In genomic region chr6:43038727-43039126, GRCh38 we compare ENCODE assay signal across 21 cellular contexts. TPM values are rescaled to one million over a fixed set of nuclear protein-coding genes. Genes with fewer than 3 reads are reported as not detected.
DNase-seq lines count a peak whose midpoint lies in the region; ATAC-seq, FAIRE-seq and TF ChIP-seq lines count a peak whose summit lies in the region.
"Had no signal": no experiment of that assay in that cellular context is flagged by ENCODE, and none has a peak within 500 bp of the region (broad histone marks: within the 10 kb centered on the region; RNA-seq: fewer than 3 reads in every experiment).

No MANE protein-coding gene starts in this region.

- H3K4me1 ChIP-seq in HepG2 (ENCODE audit: insufficient read depth, low read length), result peaks cover 12% of the 10 kb centered on the region
- H3K4me1 ChIP-seq in right lobe of liver, result peaks cover 0 to 11% (median 0%) of the 10 kb centered on the region in 4 donors
- H3K4me1 ChIP-seq: A549, Caco-2 had no signal

- no peaks in the 10 kb centered on the region for H3K9me3 Mint-ChIP-seq in T-helper 2 cell treated with Interferon-gamma antibody and Interleukin-4, amounts not matched to agents 5 μg/mL and 100 μg/mL, for 36 hours
- H3K9me3 Mint-ChIP-seq in endothelial cell (ENCODE audit: unreplicated experiment), result no peaks in the 10 kb centered on the region
- no peaks in the 10 kb centered on the region for H3K9me3 Mint-ChIP-seq in activated naive CD4-positive, alpha-beta T cell treated with anti-CD3 and anti-CD28 coated beads, Interleukin-2, amount 50 U/mL, for 72 hours
- H3K9me3 Mint-ChIP-seq in stimulated activated memory B cell treated with anti-CD40 and anti-IgM and Interleukin-4, amounts not matched to agents 10 μg/mL and 1 μg/mL and 100 μg/mL, for 72 hours, result no peaks in the 10 kb centered on the region
- H3K9me3 Mint-ChIP-seq: CD4-positive, alpha-beta T cell had no signal

- TF ChIP-seq RAD21 in HepG2 (CRISPR knock-in tag; IDR thresholded peaks at IDR 0.05), result no peak

- TF ChIP-seq CTCF in HepG2 (CRISPR knock-in tag; IDR thresholded peaks at IDR 0.05), result no peak
- no peak for TF ChIP-seq CTCF in right lobe of liver (IDR thresholded peaks at IDR 0.05)
- no peak for TF ChIP-seq CTCF in endothelial cell (IDR thresholded peaks at IDR 0.05; ENCODE audit: unreplicated experiment)

- H3K36me3 ChIP-seq in HepG2 (replicated peaks in 1 of 2; ENCODE audit: control insufficient read depth in 1 of 2, insufficient read depth in 2 of 2, low read length in 2 of 2) (peaks cover 41 to 66% of the 10 kb centered on the region in 2 experiments), right lobe of liver (peaks cover 0 to 22% (median 14%) of the 10 kb centered on the region in 4 donors)

- TF ChIP-seq EP300 in HepG2 (IDR thresholded peaks at IDR 0.05; ENCODE audit: low read depth in 2 of 2, low read length in 2 of 2), result no peak
- no peak for TF ChIP-seq EP300 in HepG2 (CRISPR knock-in tag; IDR thresholded peaks at IDR 0.05; ENCODE audit: borderline replicate concordance)

- no peak for FAIRE-seq in HepG2 (lab: Jason Lieb, UNC)
- FAIRE-seq: A549, D721Med, G401.6, GM12891, GM19239 had no signal

- H3K4me3 ChIP-seq in HepG2 (replicated peaks in 1 of 3; ENCODE audit: insufficient read depth in 1 of 3, low read depth in 2 of 3, low read length in 3 of 3) (no peak overlapping the region), right lobe of liver (no peak overlapping the region)
- H3K4me3 ChIP-seq: A549, GM23248 had no signal

- peak overlapping the region; percentile 27 for H3K27ac Mint-ChIP-seq in T-helper 2 cell treated with Interferon-gamma antibody and Interleukin-4, amounts not matched to agents 5 μg/mL and 100 μg/mL, for 36 hours
- peak overlapping the region; percentile 36 for H3K27ac Mint-ChIP-seq in endothelial cell (ENCODE audit: unreplicated experiment)
- peak overlapping the region in 1 of 2 donors; percentile 88 for H3K27ac Mint-ChIP-seq in activated naive CD4-positive, alpha-beta T cell treated with anti-CD3 and anti-CD28 coated beads, Interleukin-2, amount 50 U/mL, for 72 hours
- H3K27ac Mint-ChIP-seq in stimulated activated memory B cell treated with anti-CD40 and anti-IgM and Interleukin-4, amounts not matched to agents 10 μg/mL and 1 μg/mL and 100 μg/mL, for 72 hours, result no peak overlapping the region
- H3K27ac Mint-ChIP-seq: CD4-positive, alpha-beta T cell had no signal

- peaks cover 2% of the 10 kb centered on the region for H3K4me1 Mint-ChIP-seq in T-helper 2 cell treated with Interferon-gamma antibody and Interleukin-4, amounts not matched to agents 5 μg/mL and 100 μg/mL, for 36 hours (ENCODE audit: low read depth)
- H3K4me1 Mint-ChIP-seq in endothelial cell (ENCODE audit: unreplicated experiment), result no peaks in the 10 kb centered on the region
- H3K4me1 Mint-ChIP-seq in stimulated activated memory B cell treated with anti-CD40 and anti-IgM and Interleukin-4, amounts not matched to agents 10 μg/mL and 1 μg/mL and 100 μg/mL, for 72 hours, result peaks cover 5% of the 10 kb centered on the region

- no peak overlapping the region for H3K4me2 ChIP-seq in HepG2 (ENCODE audit: low read depth, low read length)
- H3K4me2 ChIP-seq: A549 had no signal

- CTCF ChIA-PET in HepG2 (lab: Yijun Ruan, JAX; ENCODE audit: low intra/inter-chr PET ratio, low total read pairs), result no interaction called here

- H3K79me2 ChIP-seq in HepG2 (ENCODE audit: insufficient read depth, low read length), result no peaks in the 10 kb centered on the region

- H3K27me3 ChIP-seq in HepG2 (ENCODE audit: control insufficient read depth in 1 of 2, insufficient read depth in 2 of 2, low read length in 2 of 2) (no peaks in the 10 kb centered on the region), right lobe of liver (no peaks in the 10 kb centered on the region)

- peaks cover 3% of the 10 kb centered on the region; the same call in 1 of the 2 replicates for H4K20me1 ChIP-seq in HepG2 (ENCODE audit: insufficient read depth, low read length)

- no peaks in the 10 kb centered on the region for H3K27me3 Mint-ChIP-seq in T-helper 2 cell treated with Interferon-gamma antibody and Interleukin-4, amounts not matched to agents 5 μg/mL and 100 μg/mL, for 36 hours (ENCODE audit: low read depth)
- H3K27me3 Mint-ChIP-seq in endothelial cell (ENCODE audit: unreplicated experiment), result peaks cover 5% of the 10 kb centered on the region
- H3K27me3 Mint-ChIP-seq in stimulated activated memory B cell treated with anti-CD40 and anti-IgM and Interleukin-4, amounts not matched to agents 10 μg/mL and 1 μg/mL and 100 μg/mL, for 72 hours, result no peaks in the 10 kb centered on the region
- H3K27me3 Mint-ChIP-seq: CD4-positive, alpha-beta T cell had no signal

- intact Hi-C loops in HepG2 (cut with micrococcal nuclease; ENCODE audit: unreplicated experiment) (no loop called here), right lobe of liver (cut with DNase I) (no loop called here)

- no peak for DNase-seq in T-helper 2 cell treated with Interferon-gamma antibody and Interleukin-4, amounts not matched to agents 5 μg/mL and 100 μg/mL, for 36 hours (ENCODE audit: low spot score)
- DNase-seq in T-helper 2 cell (no peak), HepG2 (ENCODE audit: low spot score) (no peak), right lobe of liver (no peak), endothelial cell (ENCODE audit: low spot score) (no peak)
- no peak for DNase-seq in activated naive CD4-positive, alpha-beta T cell treated with anti-CD3 and anti-CD28 coated beads, Interleukin-2, amount 50 U/mL, for 72 hours (ENCODE audit: low spot score in 2 of 2)
- DNase-seq: AML-193; Caco-2; CD4-positive, alpha-beta T cell; GM23248; HCEC 1CT had no signal

- in situ Hi-C loops in HepG2 (cut with HindIII; ENCODE audit: extremely low pct_ligation_motif_present, low pct_unique_long_range_greater_than_20kb), result no loop called here

- no peak overlapping the region for H3K9ac ChIP-seq in HepG2 (ENCODE audit: insufficient read depth, low read depth, low read length)
- H3K9ac ChIP-seq: GM23248 had no signal

- H3K36me3 Mint-ChIP-seq in T-helper 2 cell treated with Interferon-gamma antibody and Interleukin-4, amounts not matched to agents 5 μg/mL and 100 μg/mL, for 36 hours (ENCODE audit: low read depth), result peaks cover 37% of the 10 kb centered on the region
- H3K36me3 Mint-ChIP-seq in endothelial cell (ENCODE audit: low read depth, unreplicated experiment), result peaks cover 38% of the 10 kb centered on the region
- H3K36me3 Mint-ChIP-seq in activated naive CD4-positive, alpha-beta T cell treated with anti-CD3 and anti-CD28 coated beads, Interleukin-2, amount 50 U/mL, for 72 hours, result no peaks in the 10 kb centered on the region
- peaks cover 67% of the 10 kb centered on the region for H3K36me3 Mint-ChIP-seq in stimulated activated memory B cell treated with anti-CD40 and anti-IgM and Interleukin-4, amounts not matched to agents 10 μg/mL and 1 μg/mL and 100 μg/mL, for 72 hours

- 93% methylated on average over 9 of the region's 9 CpGs for WGBS in HepG2 (ENCODE audit: low lambda C conversion rate)
- 81% methylated on average over 3 of the region's 9 CpGs for WGBS in right lobe of liver (ENCODE audit: insufficient coverage, low coverage, low lambda C conversion rate, missing lambda C conversion rate)

- ATAC-seq in HepG2 (no peak), right lobe of liver (no peak), GM21717 (IDR thresholded peaks at IDR 0.05; ENCODE audit: unreplicated experiment) (no peak)
- no peak for ATAC-seq in activated naive CD4-positive, alpha-beta T cell treated with anti-CD3 and anti-CD28 coated beads, Interleukin-2, amount 50 U/mL, for 72 hours
- ATAC-seq in stimulated activated memory B cell treated with anti-CD40 and anti-IgM and Interleukin-4, amounts not matched to agents 10 μg/mL and 1 μg/mL and 100 μg/mL, for 72 hours, result no peak

- H2AFZ ChIP-seq in HepG2 (ENCODE audit: low read length), result no peak overlapping the region
- H2AFZ ChIP-seq: GM23248 had no signal

- no peak overlapping the region for H3K4me3 Mint-ChIP-seq in T-helper 2 cell treated with Interferon-gamma antibody and Interleukin-4, amounts not matched to agents 5 μg/mL and 100 μg/mL, for 36 hours
- no peak overlapping the region for H3K4me3 Mint-ChIP-seq in endothelial cell (ENCODE audit: unreplicated experiment)
- H3K4me3 Mint-ChIP-seq in stimulated activated memory B cell treated with anti-CD40 and anti-IgM and Interleukin-4, amounts not matched to agents 10 μg/mL and 1 μg/mL and 100 μg/mL, for 72 hours, result no peak overlapping the region
- H3K4me3 Mint-ChIP-seq: CD4-positive, alpha-beta T cell had no signal

- no peaks in the 10 kb centered on the region for H3K9me3 ChIP-seq in HepG2 (ENCODE audit: low read length)
- H3K9me3 ChIP-seq in right lobe of liver, result no peaks in the 10 kb centered on the region
- H3K9me3 ChIP-seq: A549, Caco-2 had no signal

- POLR2A ChIA-PET in HepG2 (lab: Yijun Ruan, JAX), result interaction anchor here (0.9 to 1.2 kb wide), 2 partner anchors 9 to 68 kb away, joined by 3 to 4 read pairs; no protein-coding TSS in a partner anchor

- no peak for TF ChIP-seq POLR2A in HepG2 (IDR thresholded peaks at IDR 0.05; ENCODE audit: insufficient read depth in 1 of 2, low read depth in 2 of 2, low read length in 2 of 2)
- TF ChIP-seq POLR2A in right lobe of liver (IDR thresholded peaks at IDR 0.05), result no peak

- no TSS peak for BruUV-seq in HepG2 (replicated peaks; lab: Mats Ljungman, UMichigan)

- H3K27ac ChIP-seq in HepG2 (ENCODE audit: extremely low read length, insufficient read depth, low read length) (no peak overlapping the region), right lobe of liver (no peak overlapping the region)
- H3K27ac ChIP-seq: 22Rv1, A549, C4-2B, GM23248, HL-60 had no signal

RNA-seq across cellular contexts. Expression of gene CUL7, which starts 14.9 kb away (rescaled TPM):
- total RNA-seq in HepG2 (2016; rRNA removed; fragmentation: Illumina TruSeq; extraction: Trizol), result 30.7 and 32.0 TPM in 2 replicates
- total RNA-seq in HepG2 (2016; cell fraction: cytosol; rRNA removed; fragmentation: Illumina TruSeq; extraction: Trizol; ENCODE audit: low read depth), result 1.6 and 2.2 TPM in 2 replicates
- 27.3 and 31.2 TPM in 2 replicates for total RNA-seq in HepG2 (2016; cell fraction: insoluble cytoplasmic fraction; rRNA removed; fragmentation: Illumina TruSeq; extraction: Trizol)
- total RNA-seq in HepG2 (2016; cell fraction: membrane; rRNA removed; fragmentation: Illumina TruSeq; extraction: Trizol), result 5.8 and 6.7 TPM in 2 replicates
- 34.6 and 35.9 TPM in 2 replicates for total RNA-seq in HepG2 (2016; cell fraction: nucleus; rRNA removed; fragmentation: Illumina TruSeq; extraction: Trizol)
- 60.7 and 79.4 TPM in 2 replicates for polyA plus RNA-seq in HepG2 (2011; rRNA removed)
- 38.0 and 49.6 TPM in 2 replicates for polyA plus RNA-seq in HepG2 (2011; cell fraction: cytosol; rRNA removed)
- polyA plus RNA-seq in HepG2 (2011; cell fraction: nucleus; rRNA removed), result 221 and 265 TPM in 2 replicates
- 36.5 and 41.4 TPM in 2 replicates for polyA plus RNA-seq in HepG2 (2012)
- 1.1 and 1.4 TPM in 2 replicates for polyA plus RNA-seq in HepG2 (2016; cell fraction: cytosol; fragmentation: Illumina TruSeq; extraction: Trizol; ENCODE audit: low read depth)
- 16.9 and 21.5 TPM in 2 replicates for polyA plus RNA-seq in HepG2 (2016; cell fraction: insoluble cytoplasmic fraction; fragmentation: Illumina TruSeq; extraction: Trizol; ENCODE audit: low read depth)
- 2.2 and 2.7 TPM in 2 replicates for polyA plus RNA-seq in HepG2 (2016; cell fraction: membrane; fragmentation: Illumina TruSeq; extraction: Trizol; ENCODE audit: low read depth)
- polyA plus RNA-seq in HepG2 (2016; cell fraction: nucleus; fragmentation: Illumina TruSeq; extraction: Trizol; ENCODE audit: insufficient read depth, low read depth), result 63.7 and 70.4 TPM in 2 replicates
- polyA minus RNA-seq in HepG2 (2011; rRNA and poly(A)+ RNA removed; ENCODE audit: low replicate concordance), result 14.4 and 143 TPM in 2 replicates
- polyA minus RNA-seq in HepG2 (2011; cell fraction: cytosol; rRNA and poly(A)+ RNA removed), result 44.5 and 45.5 TPM in 2 replicates
- 65.0 and 67.0 TPM in 2 replicates for polyA minus RNA-seq in HepG2 (2011; cell fraction: nucleus; rRNA and poly(A)+ RNA removed)
- total RNA-seq in right lobe of liver, result 10 to 100 TPM in 1 of 6 experiments, 1 to 10 TPM in 5; 6.5 to 12.7 (median 8.8) TPM
- 42.2 TPM for total RNA-seq in endothelial cell (ENCODE audit: unreplicated experiment)
- total RNA-seq in activated naive CD4-positive, alpha-beta T cell treated with anti-CD3 and anti-CD28 coated beads, Interleukin-2, amount 50 U/mL, for 72 hours, result 10 to 100 TPM; 13.0 to 21.6 TPM

RNA-seq across cellular contexts. Expression of gene RRP36, which starts 17.3 kb away (rescaled TPM):
- total RNA-seq in HepG2 (2016; rRNA removed; fragmentation: Illumina TruSeq; extraction: Trizol), result 144 and 184 TPM in 2 replicates
- 41.5 and 43.9 TPM in 2 replicates for total RNA-seq in HepG2 (2016; cell fraction: cytosol; rRNA removed; fragmentation: Illumina TruSeq; extraction: Trizol; ENCODE audit: low read depth)
- total RNA-seq in HepG2 (2016; cell fraction: insoluble cytoplasmic fraction; rRNA removed; fragmentation: Illumina TruSeq; extraction: Trizol), result 139 and 185 TPM in 2 replicates
- 82.9 and 85.4 TPM in 2 replicates for total RNA-seq in HepG2 (2016; cell fraction: membrane; rRNA removed; fragmentation: Illumina TruSeq; extraction: Trizol)
- 49.7 and 52.1 TPM in 2 replicates for total RNA-seq in HepG2 (2016; cell fraction: nucleus; rRNA removed; fragmentation: Illumina TruSeq; extraction: Trizol)
- polyA plus RNA-seq in HepG2 (2011; rRNA removed), result 29.5 and 31.1 TPM in 2 replicates
- 28.3 and 36.3 TPM in 2 replicates for polyA plus RNA-seq in HepG2 (2011; cell fraction: cytosol; rRNA removed)
- 8.2 and 11.1 TPM in 2 replicates for polyA plus RNA-seq in HepG2 (2011; cell fraction: nucleus; rRNA removed)
- polyA plus RNA-seq in HepG2 (2012), result 35.6 and 36.9 TPM in 2 replicates
- 26.9 and 28.8 TPM in 2 replicates for polyA plus RNA-seq in HepG2 (2016; cell fraction: cytosol; fragmentation: Illumina TruSeq; extraction: Trizol; ENCODE audit: low read depth)
- 145 and 156 TPM in 2 replicates for polyA plus RNA-seq in HepG2 (2016; cell fraction: insoluble cytoplasmic fraction; fragmentation: Illumina TruSeq; extraction: Trizol; ENCODE audit: low read depth)
- polyA plus RNA-seq in HepG2 (2016; cell fraction: membrane; fragmentation: Illumina TruSeq; extraction: Trizol; ENCODE audit: low read depth), result 45.9 and 51.4 TPM in 2 replicates
- 64.0 and 64.6 TPM in 2 replicates for polyA plus RNA-seq in HepG2 (2016; cell fraction: nucleus; fragmentation: Illumina TruSeq; extraction: Trizol; ENCODE audit: insufficient read depth, low read depth)
- polyA minus RNA-seq in HepG2 (2011; rRNA and poly(A)+ RNA removed; ENCODE audit: low replicate concordance), result 22.6 and 58.3 TPM in 2 replicates
- 22.8 and 24.6 TPM in 2 replicates for polyA minus RNA-seq in HepG2 (2011; cell fraction: cytosol; rRNA and poly(A)+ RNA removed)
- polyA minus RNA-seq in HepG2 (2011; cell fraction: nucleus; rRNA and poly(A)+ RNA removed), result 12.1 and 18.5 TPM in 2 replicates
- total RNA-seq in right lobe of liver, result 10 to 100 TPM; 21.8 to 45.0 (median 23.3) TPM
- total RNA-seq in endothelial cell (ENCODE audit: unreplicated experiment), result 82.1 TPM
- 10 to 100 TPM; 45.6 to 46.9 TPM for total RNA-seq in activated naive CD4-positive, alpha-beta T cell treated with anti-CD3 and anti-CD28 coated beads, Interleukin-2, amount 50 U/mL, for 72 hours

RNA-seq across cellular contexts. Expression of gene MRPL2, which starts 20.5 kb away (rescaled TPM):
- total RNA-seq in HepG2 (2016; rRNA removed; fragmentation: Illumina TruSeq; extraction: Trizol) (56.1 and 56.8 TPM in 2 replicates), right lobe of liver (10 to 100 TPM; 41.6 to 63.1 (median 60.4) TPM), endothelial cell (ENCODE audit: unreplicated experiment) (39.7 TPM)
- total RNA-seq in HepG2 (2016; cell fraction: cytosol; rRNA removed; fragmentation: Illumina TruSeq; extraction: Trizol; ENCODE audit: low read depth), result 24.7 and 25.2 TPM in 2 replicates
- 45.8 and 58.5 TPM in 2 replicates for total RNA-seq in HepG2 (2016; cell fraction: insoluble cytoplasmic fraction; rRNA removed; fragmentation: Illumina TruSeq; extraction: Trizol)
- total RNA-seq in HepG2 (2016; cell fraction: membrane; rRNA removed; fragmentation: Illumina TruSeq; extraction: Trizol), result 19.8 and 24.7 TPM in 2 replicates
- total RNA-seq in HepG2 (2016; cell fraction: nucleus; rRNA removed; fragmentation: Illumina TruSeq; extraction: Trizol), result 29.3 and 31.1 TPM in 2 replicates
- polyA plus RNA-seq in HepG2 (2011; rRNA removed), result 65.6 and 69.9 TPM in 2 replicates
- 54.5 and 71.8 TPM in 2 replicates for polyA plus RNA-seq in HepG2 (2011; cell fraction: cytosol; rRNA removed)
- polyA plus RNA-seq in HepG2 (2011; cell fraction: nucleus; rRNA removed), result 75.8 and 91.0 TPM in 2 replicates
- 95.2 and 116 TPM in 2 replicates for polyA plus RNA-seq in HepG2 (2012)
- polyA plus RNA-seq in HepG2 (2016; cell fraction: cytosol; fragmentation: Illumina TruSeq; extraction: Trizol; ENCODE audit: low read depth), result 24.0 and 25.5 TPM in 2 replicates
- 88.5 and 104 TPM in 2 replicates for polyA plus RNA-seq in HepG2 (2016; cell fraction: insoluble cytoplasmic fraction; fragmentation: Illumina TruSeq; extraction: Trizol; ENCODE audit: low read depth)
- 24.2 and 27.0 TPM in 2 replicates for polyA plus RNA-seq in HepG2 (2016; cell fraction: membrane; fragmentation: Illumina TruSeq; extraction: Trizol; ENCODE audit: low read depth)
- polyA plus RNA-seq in HepG2 (2016; cell fraction: nucleus; fragmentation: Illumina TruSeq; extraction: Trizol; ENCODE audit: insufficient read depth, low read depth), result 91.3 and 95.0 TPM in 2 replicates
- polyA minus RNA-seq in HepG2 (2011; rRNA and poly(A)+ RNA removed; ENCODE audit: low replicate concordance), result 45.8 and 60.7 TPM in 2 replicates
- 30.5 and 54.2 TPM in 2 replicates for polyA minus RNA-seq in HepG2 (2011; cell fraction: cytosol; rRNA and poly(A)+ RNA removed)
- 18.3 and 19.6 TPM in 2 replicates for polyA minus RNA-seq in HepG2 (2011; cell fraction: nucleus; rRNA and poly(A)+ RNA removed)
- 10 to 100 TPM; 87.4 to 99.8 TPM for total RNA-seq in activated naive CD4-positive, alpha-beta T cell treated with anti-CD3 and anti-CD28 coated beads, Interleukin-2, amount 50 U/mL, for 72 hours

RNA-seq across cellular contexts. Expression of gene KLC4, which starts 20.7 kb away (rescaled TPM):
- 45.4 and 45.8 TPM in 2 replicates for total RNA-seq in HepG2 (2016; rRNA removed; fragmentation: Illumina TruSeq; extraction: Trizol)
- 8.5 and 8.8 TPM in 2 replicates for total RNA-seq in HepG2 (2016; cell fraction: cytosol; rRNA removed; fragmentation: Illumina TruSeq; extraction: Trizol; ENCODE audit: low read depth)
- total RNA-seq in HepG2 (2016; cell fraction: insoluble cytoplasmic fraction; rRNA removed; fragmentation: Illumina TruSeq; extraction: Trizol), result 47.2 and 51.0 TPM in 2 replicates
- 13.3 and 15.2 TPM in 2 replicates for total RNA-seq in HepG2 (2016; cell fraction: membrane; rRNA removed; fragmentation: Illumina TruSeq; extraction: Trizol)
- total RNA-seq in HepG2 (2016; cell fraction: nucleus; rRNA removed; fragmentation: Illumina TruSeq; extraction: Trizol), result 35.8 and 40.4 TPM in 2 replicates
- 70.4 and 89.4 TPM in 2 replicates for polyA plus RNA-seq in HepG2 (2011; rRNA removed)
- polyA plus RNA-seq in HepG2 (2011; cell fraction: cytosol; rRNA removed), result 29.9 and 38.2 TPM in 2 replicates
- 249 and 270 TPM in 2 replicates for polyA plus RNA-seq in HepG2 (2011; cell fraction: nucleus; rRNA removed)
- 56.0 and 58.1 TPM in 2 replicates for polyA plus RNA-seq in HepG2 (2012)
- 4.5 and 5.4 TPM in 2 replicates for polyA plus RNA-seq in HepG2 (2016; cell fraction: cytosol; fragmentation: Illumina TruSeq; extraction: Trizol; ENCODE audit: low read depth)
- 32.7 and 33.8 TPM in 2 replicates for polyA plus RNA-seq in HepG2 (2016; cell fraction: insoluble cytoplasmic fraction; fragmentation: Illumina TruSeq; extraction: Trizol; ENCODE audit: low read depth)
- 6.9 and 7.6 TPM in 2 replicates for polyA plus RNA-seq in HepG2 (2016; cell fraction: membrane; fragmentation: Illumina TruSeq; extraction: Trizol; ENCODE audit: low read depth)
- 72.9 and 91.6 TPM in 2 replicates for polyA plus RNA-seq in HepG2 (2016; cell fraction: nucleus; fragmentation: Illumina TruSeq; extraction: Trizol; ENCODE audit: insufficient read depth, low read depth)
- 12.0 and 88.9 TPM in 2 replicates for polyA minus RNA-seq in HepG2 (2011; rRNA and poly(A)+ RNA removed; ENCODE audit: low replicate concordance)
- 22.5 and 32.4 TPM in 2 replicates for polyA minus RNA-seq in HepG2 (2011; cell fraction: cytosol; rRNA and poly(A)+ RNA removed)
- polyA minus RNA-seq in HepG2 (2011; cell fraction: nucleus; rRNA and poly(A)+ RNA removed), result 64.2 and 74.3 TPM in 2 replicates
- 100 to 1,000 TPM in 1 of 6 experiments, 10 to 100 TPM in 5; 45.8 to 134 (median 65.0) TPM for total RNA-seq in right lobe of liver
- 41.4 TPM for total RNA-seq in endothelial cell (ENCODE audit: unreplicated experiment)
- total RNA-seq in activated naive CD4-positive, alpha-beta T cell treated with anti-CD3 and anti-CD28 coated beads, Interleukin-2, amount 50 U/mL, for 72 hours, result 10 to 100 TPM; 19.9 to 50.1 TPM

RNA-seq across cellular contexts. Expression of gene KLHDC3, which starts 24.7 kb away (rescaled TPM):
- total RNA-seq in HepG2 (2016; rRNA removed; fragmentation: Illumina TruSeq; extraction: Trizol), result 91.5 and 92.5 TPM in 2 replicates
- total RNA-seq in HepG2 (2016; cell fraction: cytosol; rRNA removed; fragmentation: Illumina TruSeq; extraction: Trizol; ENCODE audit: low read depth), result 92.6 and 104 TPM in 2 replicates
- total RNA-seq in HepG2 (2016; cell fraction: insoluble cytoplasmic fraction; rRNA removed; fragmentation: Illumina TruSeq; extraction: Trizol), result 81.4 and 95.9 TPM in 2 replicates
- total RNA-seq in HepG2 (2016; cell fraction: membrane; rRNA removed; fragmentation: Illumina TruSeq; extraction: Trizol), result 165 and 174 TPM in 2 replicates
- 33.2 and 38.7 TPM in 2 replicates for total RNA-seq in HepG2 (2016; cell fraction: nucleus; rRNA removed; fragmentation: Illumina TruSeq; extraction: Trizol)
- polyA plus RNA-seq in HepG2 (2011; rRNA removed), result 78.3 and 98.4 TPM in 2 replicates
- polyA plus RNA-seq in HepG2 (2011; cell fraction: cytosol; rRNA removed), result 97.5 and 104 TPM in 2 replicates
- 95.1 and 97.9 TPM in 2 replicates for polyA plus RNA-seq in HepG2 (2011; cell fraction: nucleus; rRNA removed)
- polyA plus RNA-seq in HepG2 (2012), result 81.6 and 83.1 TPM in 2 replicates
- 89.0 and 108 TPM in 2 replicates for polyA plus RNA-seq in HepG2 (2016; cell fraction: cytosol; fragmentation: Illumina TruSeq; extraction: Trizol; ENCODE audit: low read depth)
- 74.1 and 85.8 TPM in 2 replicates for polyA plus RNA-seq in HepG2 (2016; cell fraction: insoluble cytoplasmic fraction; fragmentation: Illumina TruSeq; extraction: Trizol; ENCODE audit: low read depth)
- 126 and 140 TPM in 2 replicates for polyA plus RNA-seq in HepG2 (2016; cell fraction: membrane; fragmentation: Illumina TruSeq; extraction: Trizol; ENCODE audit: low read depth)
- polyA plus RNA-seq in HepG2 (2016; cell fraction: nucleus; fragmentation: Illumina TruSeq; extraction: Trizol; ENCODE audit: insufficient read depth, low read depth), result 57.9 and 59.0 TPM in 2 replicates
- 126 and 143 TPM in 2 replicates for polyA minus RNA-seq in HepG2 (2011; rRNA and poly(A)+ RNA removed; ENCODE audit: low replicate concordance)
- 36.5 and 39.9 TPM in 2 replicates for polyA minus RNA-seq in HepG2 (2011; cell fraction: cytosol; rRNA and poly(A)+ RNA removed)
- 18.9 and 19.6 TPM in 2 replicates for polyA minus RNA-seq in HepG2 (2011; cell fraction: nucleus; rRNA and poly(A)+ RNA removed)
- total RNA-seq in right lobe of liver, result 10 to 100 TPM; 26.4 to 46.2 (median 41.7) TPM
- 154 TPM for total RNA-seq in endothelial cell (ENCODE audit: unreplicated experiment)
- 10 to 100 TPM; 67.7 to 74.0 TPM for total RNA-seq in activated naive CD4-positive, alpha-beta T cell treated with anti-CD3 and anti-CD28 coated beads, Interleukin-2, amount 50 U/mL, for 72 hours
